In the genomic region with DNA sequence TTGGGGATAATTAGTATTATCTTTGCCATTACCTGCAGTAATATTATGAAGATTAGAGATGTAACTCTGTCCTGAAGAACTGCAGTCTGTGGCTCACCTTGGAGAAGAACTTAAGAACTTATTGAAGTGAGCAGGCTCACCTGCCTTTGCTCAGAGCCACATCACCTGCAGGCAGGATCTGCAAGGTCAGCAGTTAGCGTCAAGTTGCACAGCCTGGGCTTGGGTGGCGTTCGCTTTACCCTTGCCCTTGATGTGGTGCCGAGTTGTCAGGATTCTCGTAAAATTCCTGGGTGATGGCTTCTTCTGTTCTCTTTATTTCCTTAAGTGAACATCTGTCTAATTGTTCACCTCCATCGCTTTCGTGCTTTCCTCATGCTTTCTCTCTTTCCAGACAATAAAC, we compare ENCODE assay signal across 15 cellular contexts.
"Had no signal": no experiment of that assay in that cellular context is flagged by ENCODE, and none has a peak within 500 bp of the region (broad histone marks: within the 10 kb centered on the region; RNA-seq: fewer than 3 reads in every experiment).

No MANE protein-coding gene starts in this region.

- H3K4me3 ChIP-seq: left lung, psoas muscle, spleen, transverse colon had no signal

- H3K36me3 ChIP-seq: brain microvascular endothelial cell, left lung, spleen, transverse colon had no signal

- ATAC-seq: activated CD4-positive, CD25-positive, alpha-beta regulatory T cell treated with anti-CD3 and anti-CD28 coated beads, Interleukin-2, amount 50 U/mL, for 24 hours; effector memory CD8-positive, alpha-beta T cell; esophagus mucosa; left lung; psoas muscle; sciatic nerve; stimulated activated naive B cell treated with anti-CD40 and anti-IgM and Interleukin-4, amounts not matched to agents 10 μg/mL and 1 μg/mL and 100 μg/mL, for 72 hours had no signal

- DNase-seq: activated effector memory CD4-positive, alpha-beta T cell treated with Interleukin-2 at 50 U/mL for 16 hours; activated T-cell treated with anti-CD3 and anti-CD28 coated beads, Interleukin-2, amount 50 U/mL, for 1 hour; amygdala; brain microvascular endothelial cell; effector memory CD8-positive, alpha-beta T cell; left lung; occipital lobe; psoas muscle; spleen; stimulated activated CD4-positive, alpha-beta T cell treated with anti-CD3 and anti-CD28 coated beads, Interleukin-2, amount 100 ng/mL, for 24 hours; stimulated activated naive B cell treated with anti-CD40 and anti-IgM and Interleukin-4, amounts not matched to agents 10 μg/mL and 1 μg/mL and 100 μg/mL, for 72 hours; transverse colon had no signal

- H3K4me1 ChIP-seq: left lung, psoas muscle, spleen, transverse colon had no signal

- H3K27ac ChIP-seq: brain microvascular endothelial cell, left lung, psoas muscle, spleen, transverse colon had no signal

- H3K9me3 ChIP-seq: left lung, psoas muscle, spleen, transverse colon had no signal

- H3K27me3 ChIP-seq: brain microvascular endothelial cell, left lung, spleen, transverse colon had no signal
